Comparison of ENCODE assay signal across 8 cellular contexts in genomic region chr2:113157897-113158753, GRCh38. TPM values are rescaled to one million over a fixed set of nuclear protein-coding genes. Genes with fewer than 3 reads are reported as not detected.
DNase-seq lines count a peak whose midpoint lies in the region; ATAC-seq and TF ChIP-seq lines count a peak whose summit lies in the region.

No MANE protein-coding gene starts in this region.

- H3K36me3 ChIP-seq in GM06990 (ENCODE audit: control insufficient read depth, insufficient read depth, low read length) = no peaks in the 10 kb centered on the region
- no peaks in the 10 kb centered on the region for H3K36me3 ChIP-seq in ovary

- H3K27ac ChIP-seq in ovary = no peak overlapping the region

- no peak for TF ChIP-seq POLR2A in ovary (IDR thresholded peaks at IDR 0.05)

- H3K4me3 ChIP-seq in GM06990 (replicated peaks; ENCODE audit: low read depth, low read length) (peak overlapping the region; percentile 55), ovary (peak overlapping the region; percentile 24)

- TF ChIP-seq CTCF in GM06990 (IDR thresholded peaks at IDR 0.05; ENCODE audit: insufficient read depth, low read length, poor library complexity, severe bottlenecking) (no peak), endothelial cell (IDR thresholded peaks at IDR 0.05; ENCODE audit: unreplicated experiment) (no peak), ovary (IDR thresholded peaks at IDR 0.05) (no peak)

- peak overlapping the region; percentile 85 for H3K4me3 Mint-ChIP-seq in endothelial cell (ENCODE audit: unreplicated experiment)

- no peaks in the 10 kb centered on the region for H3K9me3 Mint-ChIP-seq in endothelial cell (ENCODE audit: unreplicated experiment)

- H3K27ac Mint-ChIP-seq in endothelial cell (ENCODE audit: unreplicated experiment) = no peak overlapping the region

- H3K9me3 ChIP-seq in ovary = no peaks in the 10 kb centered on the region

- no peaks in the 10 kb centered on the region for H3K27me3 ChIP-seq in GM06990 (replicated peaks; ENCODE audit: control insufficient read depth, insufficient read depth, low read length)
- no peaks in the 10 kb centered on the region for H3K27me3 ChIP-seq in ovary

- no peak for DNase-seq in GM06990 (ENCODE audit: extremely low read depth, insufficient read length)
- peak; percentile 5 for DNase-seq in NCI-H69 (lab: John Stamatoyannopoulos, UW)
- DNase-seq in endothelial cell (ENCODE audit: low spot score) = no peak
- DNase-seq in ovary = no peak
- no peak for DNase-seq in COR-L47 (lab: John Stamatoyannopoulos, UW)
- DNase-seq in NOMO-1 treated with DMSO at 0.1 percent for 48 hours (lab: John Stamatoyannopoulos, UW; ENCODE audit: unreplicated experiment) = no peak

- no peaks in the 10 kb centered on the region for H3K4me1 ChIP-seq in ovary (ENCODE audit: insufficient read depth)

- H3K4me1 Mint-ChIP-seq in endothelial cell (ENCODE audit: unreplicated experiment) = peaks cover 9% of the 10 kb centered on the region

- ATAC-seq in HG03439 (IDR thresholded peaks at IDR 0.05; ENCODE audit: unreplicated experiment) (no peak), HG02759 (IDR thresholded peaks at IDR 0.05; ENCODE audit: unreplicated experiment) (no peak)

- TF ChIP-seq EP300 in ovary (IDR thresholded peaks at IDR 0.05) = no peak

- peaks cover 4% of the 10 kb centered on the region for H3K27me3 Mint-ChIP-seq in endothelial cell (ENCODE audit: unreplicated experiment)

- WGBS in ovary, 3 donors = 45 to 47% (median 46%) methylated on average over 9 to 10 of the region's 10 CpGs

- H3K36me3 Mint-ChIP-seq in endothelial cell (ENCODE audit: low read depth, unreplicated experiment) = no peaks in the 10 kb centered on the region

- intact Hi-C loops in ovary (cut with DNase I) = no loop called here

RNA-seq across cellular contexts. Expression of gene PSD4, which starts 15.6 kb away (rescaled TPM):
- total RNA-seq in endothelial cell (ENCODE audit: unreplicated experiment) (1.9 TPM), ovary (10 to 100 TPM in 1 of 7 donors, 1 to 10 TPM in 6; 2.0 to 14.1 (median 5.4) TPM)
- 1 to 10 TPM; 1.2 to 3.3 TPM for polyA plus RNA-seq in ovary

RNA-seq across cellular contexts. Expression of gene IL1RN, which starts 30.7 kb away (rescaled TPM):
- total RNA-seq in endothelial cell (ENCODE audit: unreplicated experiment) (not detected), ovary (1 to 10 TPM in 2 of 7 donors, under 1 TPM in 4, not detected in 1; 0.36 to 7.9 (median 0.56) TPM)
- polyA plus RNA-seq in ovary = 1 to 10 TPM in 1 of 2 donors, under 1 TPM in 1; 0.29 to 1.5 TPM
